ENCODE assay signal across 1 cellular context in genomic region chr11:77820565-77821348, GRCh38.
TF ChIP-seq lines count a peak whose summit lies in the region.

Gene AAMDC (plus strand): TSS chr11:77821144. CDS start chr11:77842497, 21,353 bp downstream.
Gene RSF1 (minus strand): TSS chr11:77820722. CDS start chr11:77820714, 8 bp downstream.

TF ChIP-seq in K562, 482 proteins besides CTCF, POLR2A, EP300 and RAD21 (continued from another document and continues in another):
- TF ChIP-seq RNF219 (CRISPR knock-in tag; IDR thresholded peaks at IDR 0.05) (no peak), TCFL5 (CRISPR knock-in tag; conservative IDR thresholded peaks at IDR 0.05) (no peak), TBP (optimal IDR thresholded peaks at IDR 0.05; ENCODE audit: low read depth, low read length) (peak; percentile 74), SMARCA5 (IDR thresholded peaks at IDR 0.05) (no peak), XRCC3 (IDR thresholded peaks at IDR 0.05) (no peak), HBP1 (CRISPR knock-in tag; IDR thresholded peaks at IDR 0.05) (no peak), ZBTB5 (IDR thresholded peaks at IDR 0.05) (no peak), ELK1 (CRISPR knock-in tag; IDR thresholded peaks at IDR 0.05) (no peak), ELF2 (CRISPR knock-in tag; IDR thresholded peaks at IDR 0.05) (no peak), MAFK (IDR thresholded peaks at IDR 0.05; ENCODE audit: low read length) (peak; percentile 12; the same call in 1 of the 2 replicates), ZBTB49 (CRISPR knock-in tag; IDR thresholded peaks at IDR 0.05; ENCODE audit: borderline replicate concordance) (no peak), ZBTB11 (CRISPR knock-in tag; IDR thresholded peaks at IDR 0.05) (peak in 1 of 3 experiments; percentile 86; a peak in 2 of 6 replicates), ZNF668 (CRISPR knock-in tag; IDR thresholded peaks at IDR 0.05) (no peak), CSDE1 (IDR thresholded peaks at IDR 0.05) (no peak), POLR2B (IDR thresholded peaks at IDR 0.05; ENCODE audit: low read depth, partially characterized antibody) (peak; percentile 57), JUNB (CRISPR knock-in tag; conservative IDR thresholded peaks at IDR 0.05) (no peak), ZNF175 (CRISPR knock-in tag; IDR thresholded peaks at IDR 0.05; ENCODE audit: low read depth) (0 out of 2 replicates have a peak, but pooled peaks have one; percentile 29), CC2D1A (IDR thresholded peaks at IDR 0.05) (peak; percentile 69), ZHX1 (conservative IDR thresholded peaks at IDR 0.05; ENCODE audit: low read length) (no peak), FOXK1 (CRISPR knock-in tag; IDR thresholded peaks at IDR 0.05; ENCODE audit: borderline replicate concordance) (no peak), ARNT (IDR thresholded peaks at IDR 0.05) (0 out of 4 replicates have a peak, but pooled peaks of 1 of the 2 experiments have one; percentile 64), ZNF707 (CRISPR knock-in tag; conservative IDR thresholded peaks at IDR 0.05) (no peak), SIN3A (IDR thresholded peaks at IDR 0.05; ENCODE audit: borderline replicate concordance in 2 of 2, control insufficient read depth in 1 of 2, low read depth in 2 of 2, low read length in 2 of 2) (peak; percentile 71 to 75; a peak in 3 of 4 replicates), NFXL1 (CRISPR knock-in tag; IDR thresholded peaks at IDR 0.05) (no peak), KAT8 (IDR thresholded peaks at IDR 0.05; ENCODE audit: low read depth) (no peak), ZNF398 (CRISPR knock-in tag; IDR thresholded peaks at IDR 0.05) (no peak), ESRRA (IDR thresholded peaks at IDR 0.05; ENCODE audit: borderline replicate concordance, low read depth) (no peak), PKNOX1 (IDR thresholded peaks at IDR 0.05) (peak; percentile 77), GTF2E2 (tag; IDR thresholded peaks at IDR 0.05) (no peak), CREBBP (IDR thresholded peaks at IDR 0.05; ENCODE audit: low read depth, low read length) (no peak), HDGF (IDR thresholded peaks at IDR 0.05) (no peak), ZFP36 (IDR thresholded peaks at IDR 0.05; ENCODE audit: low read depth, low read length, partially characterized antibody) (no peak), AFF1 (IDR thresholded peaks at IDR 0.05; ENCODE audit: low read depth in 1 of 2, partially characterized antibody in 2 of 2) (peak; percentile 32 to 56), BHLHE40 (IDR thresholded peaks at IDR 0.05; ENCODE audit: low read length) (peak; percentile 65), PRPF4 (IDR thresholded peaks at IDR 0.05; ENCODE audit: insufficient read depth, low read depth, low read length, poor library complexity, severe bottlenecking) (no peak)
